10 cellular contexts compared by ENCODE assay signal in genomic region chr17:27576429-27577123, GRCh38. TPM values are rescaled to one million over a fixed set of nuclear protein-coding genes. Genes with fewer than 3 reads are reported as not detected.
DNase-seq lines count a peak whose midpoint lies in the region; ATAC-seq, FAIRE-seq and TF ChIP-seq lines count a peak whose summit lies in the region.
"Had no signal": no experiment of that assay in that cellular context is flagged by ENCODE, and none has a peak within 500 bp of the region (broad histone marks: within the 10 kb centered on the region; RNA-seq: fewer than 3 reads in every experiment).

No MANE protein-coding gene starts in this region.

- no peaks in the 10 kb centered on the region for H3K9me3 ChIP-seq in right atrium auricular region
- H3K9me3 ChIP-seq in K562 (replicated peaks; ENCODE audit: control insufficient read depth, insufficient read depth, low read depth, low read length) = no peaks in the 10 kb centered on the region
- H3K9me3 ChIP-seq in vagina = no peaks in the 10 kb centered on the region

- 3% methylated on average over 8 of the region's 8 CpGs for WGBS in K562 (ENCODE audit: insufficient coverage, low coverage, missing lambda C conversion rate)

- no peak for FAIRE-seq in K562 (lab: Jason Lieb, UNC)

- H3K9ac ChIP-seq in K562 (ENCODE audit: insufficient read depth in 1 of 2, low read depth in 2 of 2, low read length in 2 of 2) = peak overlapping the region in 1 of 2 experiments; percentile 80; a peak in 2 of 4 replicates

- intact Hi-C loops in Right ventricle myocardium inferior (cut with DNase I) (no loop called here), K562 (cut with micrococcal nuclease) (loop anchor here (10.0 kb wide), 3 partner anchors 82 to 492 kb away; no protein-coding TSS in a partner anchor), vagina (cut with DNase I) (no loop called here)

- peak; percentile 85 for TF ChIP-seq EP300 in K562 (IDR thresholded peaks at IDR 0.05; ENCODE audit: low read length)

- POLR2A ChIA-PET in K562 (lab: Yijun Ruan, JAX) = interaction anchor here (0.6 to 1.5 kb wide), 5 partner anchors 10 to 171 kb away, joined by 3 to 4 read pairs (median 3); no protein-coding TSS in a partner anchor

- in situ Hi-C loops in K562 (cut with MboI) = no loop called here

- no TSS peak for BruUV-seq in K562 (replicated peaks; lab: Mats Ljungman, UMichigan)

- no peak for TF ChIP-seq CTCF in right atrium auricular region (IDR thresholded peaks at IDR 0.05)
- no peak for TF ChIP-seq CTCF in K562 (IDR thresholded peaks at IDR 0.05 in 2 of 3, conservative IDR thresholded peaks at IDR 0.05 in 1 of 3; ENCODE audit: insufficient read depth in 2 of 3, low read depth in 1 of 3, low read length in 3 of 3)
- no peak for TF ChIP-seq CTCF in vagina (IDR thresholded peaks at IDR 0.05)

- H3K4me2 ChIP-seq in K562 (ENCODE audit: insufficient read depth, low read length) = peak overlapping the region; percentile 65

- TF ChIP-seq POLR2A in K562 (conservative IDR thresholded peaks at IDR 0.05) (no peak), vagina (IDR thresholded peaks at IDR 0.05) (no peak)

- no peaks in the 10 kb centered on the region for H4K20me1 ChIP-seq in K562 (replicated peaks; ENCODE audit: control insufficient read depth, insufficient read depth, low read length)

- H3K36me3 ChIP-seq in right atrium auricular region (no peaks in the 10 kb centered on the region), K562 (ENCODE audit: control insufficient read depth, insufficient read depth, low read length) (peaks cover 32% of the 10 kb centered on the region; the same call in 2 of the 3 replicates), vagina (no peaks in the 10 kb centered on the region)

- ATAC-seq in Right ventricle myocardium inferior (no peak), K562 (no peak)

- peaks cover 80% of the 10 kb centered on the region for H3K79me2 ChIP-seq in K562 (ENCODE audit: control insufficient read depth, insufficient read depth, low read length)

- H3K4me1 ChIP-seq in right atrium auricular region = peaks cover 0 to 42% of the 10 kb centered on the region in 2 donors
- H3K4me1 ChIP-seq in K562 (replicated peaks in 1 of 2; ENCODE audit: control insufficient read depth in 2 of 2, insufficient read depth in 2 of 2, low read length in 2 of 2) = peaks cover 54 to 89% of the 10 kb centered on the region in 2 experiments
- H3K4me1 ChIP-seq in vagina = peaks cover 33% of the 10 kb centered on the region

- H2AFZ ChIP-seq in K562 (ENCODE audit: low read depth, low read length) = no peak overlapping the region

- H3K27ac ChIP-seq in right atrium auricular region (peak overlapping the region; percentile 68 to 76), K562 (ENCODE audit: extremely low read depth, low read depth, low read length) (peak overlapping the region; percentile 92), vagina (peak overlapping the region; percentile 59)
- H3K27ac ChIP-seq: VCaP had no signal

- CTCF ChIA-PET in K562 (lab: Yijun Ruan, JAX; ENCODE audit: low intra/inter-chr PET ratio) = no interaction called here

- no peak for TF ChIP-seq RAD21 in K562 (CRISPR knock-in tag; conservative IDR thresholded peaks at IDR 0.05 in 1 of 2, IDR thresholded peaks at IDR 0.05 in 1 of 2)

- no peaks in the 10 kb centered on the region for H3K9me1 ChIP-seq in K562 (ENCODE audit: control insufficient read depth, insufficient read depth, low read length)

- H3K4me3 ChIP-seq in right atrium auricular region = no peak overlapping the region
- no peak overlapping the region for H3K4me3 ChIP-seq in K562
- no peak overlapping the region for H3K4me3 ChIP-seq in vagina

- H3K27me3 ChIP-seq in right atrium auricular region (no peaks in the 10 kb centered on the region), K562 (ENCODE audit: control insufficient read depth in 2 of 2, insufficient read depth in 2 of 2, low read length in 2 of 2) (no peaks in the 10 kb centered on the region), vagina (no peaks in the 10 kb centered on the region)

- DNase-seq in right atrium auricular region (ENCODE audit: low spot score) (no peak), Right ventricle myocardium inferior (ENCODE audit: missing footprints) (no peak), K562 (ENCODE audit: extremely low read depth in 1 of 4, low spot score in 3 of 4) (no peak), midbrain (lab: John Stamatoyannopoulos, UW) (peak; percentile 19), vagina (ENCODE audit: extremely low spot score in 2 of 2) (no peak), NCI-H526 treated with DMSO at 0.1 percent for 48 hours (lab: John Stamatoyannopoulos, UW) (no peak), HCEC 1CT (no peak), NCI-H2227 treated with DMSO at 0.1 percent for 48 hours (lab: John Stamatoyannopoulos, UW) (no peak)
- DNase-seq: NCI-H1694 had no signal

TF ChIP-seq in K562, 482 proteins besides CTCF, POLR2A, EP300 and RAD21 (continues in another document):
- TF ChIP-seq NFXL1 (CRISPR knock-in tag; IDR thresholded peaks at IDR 0.05) (no peak), RNF2 (IDR thresholded peaks at IDR 0.05) (peak; percentile 48; the same call in 1 of the 2 replicates), FOS (IDR thresholded peaks at IDR 0.05; ENCODE audit: extremely low read depth, insufficient read length) (no peak)

RNA-seq across cellular contexts. Expression of gene LGALS9, which starts 54.4 kb away (rescaled TPM):
- total RNA-seq in right atrium auricular region = 10 to 100 TPM in 1 of 2 donors, 1 to 10 TPM in 1; 9.7 to 27.4 TPM
- 18.2 TPM for total RNA-seq in Right ventricle myocardium inferior
- total RNA-seq in K562 (2011; cell fraction: chromatin; rRNA removed; ENCODE audit: low replicate concordance) = 22.6 and 54.0 TPM in 2 replicates
- total RNA-seq in K562 (2011; cell fraction: nucleolus; rRNA removed) = 22.5 and 24.7 TPM in 2 replicates
- total RNA-seq in K562 (2011; cell fraction: nucleoplasm; rRNA removed) = 26.1 and 40.6 TPM in 2 replicates
- total RNA-seq in K562 (2014; rRNA removed) = 2.8 and 3.0 TPM in 2 replicates
- total RNA-seq in K562 (2014; rRNA removed; fragmentation: Illumina TruSeq; extraction: Trizol) = 1.7 and 2.0 TPM in 2 replicates
- 3.7 and 4.8 TPM in 2 replicates for total RNA-seq in K562 (2015; rRNA removed; fragmentation: Illumina TruSeq; extraction: Trizol)
- 4.6 and 5.0 TPM in 2 replicates for total RNA-seq in K562 (2021)
- polyA plus RNA-seq in K562 (2011; rRNA removed) = 1.5 and 7.3 TPM in 2 replicates
- polyA plus RNA-seq in K562 (2011; cell fraction: cytosol; rRNA removed) = 3.5 and 4.4 TPM in 2 replicates
- polyA plus RNA-seq in K562 (2011; cell fraction: nucleus; rRNA removed) = 11.1 and 15.7 TPM in 2 replicates
- polyA plus RNA-seq in K562 (2012) = 9.1 and 14.2 TPM in 2 replicates
- polyA plus RNA-seq in K562 (2014; fragmentation: Illumina TruSeq; extraction: Trizol) = 3.8 and 5.8 TPM in 2 replicates
- under 1 TPM; 0.45 to 0.77 TPM for polyA plus RNA-seq in K562 (2014; fragmentation: Nextera tagmentation; extraction: Ambion mirVana)
- polyA plus RNA-seq in K562 (2014; rRNA removed) = 5.6 and 6.9 TPM in 2 replicates
- 3.0 and 4.4 TPM in 2 replicates for polyA minus RNA-seq in K562 (2011; rRNA and poly(A)+ RNA removed)
- polyA minus RNA-seq in K562 (2011; cell fraction: cytosol; rRNA and poly(A)+ RNA removed) = 1.9 and 2.5 TPM in 2 replicates
- polyA minus RNA-seq in K562 (2011; cell fraction: nucleus; rRNA and poly(A)+ RNA removed) = 3.1 and 7.2 TPM in 2 replicates
- total RNA-seq in vagina = 34.9 TPM
